Comparison of ENCODE assay signal across 19 cellular contexts in the genomic region with DNA sequence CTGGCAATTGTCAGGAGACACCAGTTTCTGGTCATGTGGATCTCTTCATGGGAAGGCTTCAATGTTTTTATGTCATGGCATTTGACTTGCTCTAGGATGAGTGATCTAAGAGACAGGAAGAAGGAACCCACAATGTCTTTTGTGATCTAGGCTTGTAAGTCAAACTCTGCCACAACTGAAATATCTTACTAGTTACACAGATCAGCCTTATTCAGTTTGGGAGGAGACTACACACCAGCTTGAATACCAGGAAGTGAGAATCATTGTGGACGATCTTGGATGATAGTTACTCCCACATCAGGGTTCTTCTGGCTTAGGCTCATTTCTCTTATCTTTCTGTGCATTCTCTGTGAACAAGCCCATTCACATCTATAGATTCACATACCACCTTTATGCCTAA.
A peak's percentile ranks its signal among the peaks of the same experiment; 100 is the strongest.
DNase-seq lines count a peak whose midpoint lies in the region; ATAC-seq and TF ChIP-seq lines count a peak whose summit lies in the region.
"Had no signal": no experiment of that assay in that cellular context is flagged by ENCODE, and none has a peak within 500 bp of the region (broad histone marks: within the 10 kb centered on the region; RNA-seq: fewer than 3 reads in every experiment).

No MANE protein-coding gene starts in this region.

- H3K9ac ChIP-seq in BLaER1 (no peak overlapping the region), DND-41 (ENCODE audit: low read depth, low read length) (no peak overlapping the region)
- H3K9ac ChIP-seq: SK-N-SH had no signal

- H3K9me3 Mint-ChIP-seq in activated naive CD8-positive, alpha-beta T cell treated with anti-CD3 and anti-CD28 coated beads, Interleukin-2, amount 10 ng/mL, durations not matched to agents 7 days and 5 days = peaks cover 2% of the 10 kb centered on the region

- peak; percentile 85 for ATAC-seq in DND-41 (ENCODE audit: insufficient read depth, low read depth)
- peak; percentile 88 for ATAC-seq in activated naive CD8-positive, alpha-beta T cell treated with anti-CD3 and anti-CD28 coated beads, Interleukin-2, amount 10 ng/mL, durations not matched to agents 7 days and 5 days (ENCODE audit: low read depth)
- ATAC-seq in GM18502 (IDR thresholded peaks at IDR 0.05; ENCODE audit: poor library complexity, unreplicated experiment) = no peak
- ATAC-seq in GM18870 (IDR thresholded peaks at IDR 0.05; ENCODE audit: unreplicated experiment) = no peak
- ATAC-seq in HG03175 (IDR thresholded peaks at IDR 0.05; ENCODE audit: unreplicated experiment) = no peak
- no peak for ATAC-seq in sciatic nerve
- ATAC-seq: HepG2, PC-3 had no signal

- H3K4me3 ChIP-seq in BLaER1 = no peak overlapping the region; the same call in 1 of the 2 replicates
- no peak overlapping the region for H3K4me3 ChIP-seq in DND-41 (ENCODE audit: low read depth in 1 of 2, low read length in 2 of 2)

- H2AFZ ChIP-seq in DND-41 (ENCODE audit: low read depth, low read length) = peak overlapping the region; percentile 53; the same call in 1 of the 2 replicates

- DNase-seq in DND-41 (no peak), OCI-M1 (lab: John Stamatoyannopoulos, UW) (peak; percentile 47), sciatic nerve (ENCODE audit: low spot score) (no peak)
- DNase-seq in activated naive CD8-positive, alpha-beta T cell treated with anti-CD3 and anti-CD28 coated beads, Interleukin-2, amount 10 ng/mL, durations not matched to agents 7 days and 5 days = no peak
- DNase-seq: ACHN; CD8-positive, alpha-beta memory T cell; Karpas-422; NCI-H1417 treated with DMSO at 0.1 percent for 48 hours; NCI-H2029; NCI-H2227 treated with DMSO at 0.1 percent for 48 hours; NCI-H526 treated with DMSO at 0.1 percent for 48 hours; NK-92 treated with Interleukin-12 subunit alpha and Interleukin-12 subunit beta, amount 100 ng/mL, for 24 hours; PC-3; SK-N-SH had no signal

- H3K36me3 Mint-ChIP-seq in activated naive CD8-positive, alpha-beta T cell treated with anti-CD3 and anti-CD28 coated beads, Interleukin-2, amount 10 ng/mL, durations not matched to agents 7 days and 5 days = peaks cover 2% of the 10 kb centered on the region
- H3K36me3 Mint-ChIP-seq: CD8-positive, alpha-beta memory T cell had no signal

- POLR2A ChIA-PET in activated naive CD8-positive, alpha-beta T cell treated with anti-CD3 and anti-CD28 coated beads, Interleukin-2, amount 10 ng/mL, durations not matched to agents 7 days and 5 days (lab: Charles Lee) = no interaction called here

- H3K27me3 ChIP-seq in BLaER1 (no peaks in the 10 kb centered on the region), DND-41 (ENCODE audit: insufficient read depth, low read length, poor library complexity) (no peaks in the 10 kb centered on the region)

- H3K4me3 Mint-ChIP-seq in activated naive CD8-positive, alpha-beta T cell treated with anti-CD3 and anti-CD28 coated beads, Interleukin-2, amount 10 ng/mL, durations not matched to agents 7 days and 5 days = no peak overlapping the region
- H3K4me3 Mint-ChIP-seq: CD8-positive, alpha-beta memory T cell had no signal

- no peaks in the 10 kb centered on the region for H3K27me3 Mint-ChIP-seq in activated naive CD8-positive, alpha-beta T cell treated with anti-CD3 and anti-CD28 coated beads, Interleukin-2, amount 10 ng/mL, durations not matched to agents 7 days and 5 days
- H3K27me3 Mint-ChIP-seq: CD8-positive, alpha-beta memory T cell had no signal

- H4K20me1 ChIP-seq in BLaER1 = no peaks in the 10 kb centered on the region
- no peaks in the 10 kb centered on the region for H4K20me1 ChIP-seq in DND-41 (ENCODE audit: insufficient read depth, low read length)

- TF ChIP-seq CTCF in DND-41 (IDR thresholded peaks at IDR 0.05; ENCODE audit: borderline replicate concordance, extremely low read depth, low read length, poor library complexity, severe bottlenecking) = no peak

- peak overlapping the region; percentile 32 for H3K27ac Mint-ChIP-seq in activated naive CD8-positive, alpha-beta T cell treated with anti-CD3 and anti-CD28 coated beads, Interleukin-2, amount 10 ng/mL, durations not matched to agents 7 days and 5 days

- H3K36me3 ChIP-seq in BLaER1 (no peaks in the 10 kb centered on the region), DND-41 (ENCODE audit: insufficient read depth, low read length) (no peaks in the 10 kb centered on the region)

- peaks cover 9% of the 10 kb centered on the region for H3K4me1 Mint-ChIP-seq in activated naive CD8-positive, alpha-beta T cell treated with anti-CD3 and anti-CD28 coated beads, Interleukin-2, amount 10 ng/mL, durations not matched to agents 7 days and 5 days

- H3K4me1 ChIP-seq in BLaER1 = peaks cover 57% of the 10 kb centered on the region
- H3K4me1 ChIP-seq in DND-41 (ENCODE audit: insufficient read depth, low read length) = peaks cover 13% of the 10 kb centered on the region

- no peaks in the 10 kb centered on the region for H3K79me2 ChIP-seq in DND-41 (ENCODE audit: insufficient read depth, low read length)

- H3K4me2 ChIP-seq in BLaER1 (peak overlapping the region; percentile 48), DND-41 (ENCODE audit: insufficient read depth, low read length) (no peak overlapping the region)
- H3K4me2 ChIP-seq: SK-N-SH had no signal

- H3K9me3 ChIP-seq in BLaER1 = no peaks in the 10 kb centered on the region
- no peaks in the 10 kb centered on the region for H3K9me3 ChIP-seq in DND-41 (ENCODE audit: insufficient read depth, low read length, severe bottlenecking)
- H3K9me3 ChIP-seq: SK-N-SH had no signal

- intact Hi-C loops in sciatic nerve (cut with DNase I) = no loop called here

- peak overlapping the region; percentile 21; the same call in 1 of the 2 replicates for H3K27ac ChIP-seq in BLaER1
- no peak overlapping the region for H3K27ac ChIP-seq in DND-41 (ENCODE audit: low read length)

Comparison
In these comparisons a context has a peak if more than half of its experiments do, and no peak if none do; other contexts are left out.
1. ATAC-seq: peak in DND-41 (single experiment) and activated naive CD8-positive, alpha-beta T cell treated with anti-CD3 and anti-CD28 coated beads, Interleukin-2, amount 10 ng/mL, durations not matched to agents 7 days and 5 days (single experiment); none in GM18502 (single experiment), GM18870 (single experiment), HG03175 (single experiment) and sciatic nerve (single experiment).